In genomic region chr2:70248810-70249438, GRCh38 we compare ENCODE assay signal across 2 cellular contexts.
TF ChIP-seq lines count a peak whose summit lies in the region.

No MANE protein-coding gene starts in this region.

TF ChIP-seq in WTC11, 78 proteins besides CTCF, POLR2A, EP300 and RAD21:
- TF ChIP-seq MYBL2 (CRISPR knock-in tag; IDR thresholded peaks at IDR 0.05) (no peak; the same call in 1 of the 2 replicates), CREM (CRISPR knock-in tag; IDR thresholded peaks at IDR 0.05) (peak; percentile 67; the same call in 1 of the 2 replicates), GABPB1 (CRISPR knock-in tag; IDR thresholded peaks at IDR 0.05) (peak; percentile 45; the same call in 1 of the 2 replicates), TEAD1 (CRISPR knock-in tag; IDR thresholded peaks at IDR 0.05) (no peak), ETV6 (CRISPR knock-in tag; IDR thresholded peaks at IDR 0.05) (0 out of 2 replicates have a peak, but pooled peaks have one; percentile 5), ZMAT4 (CRISPR knock-in tag; IDR thresholded peaks at IDR 0.05) (no peak), ZNF232 (CRISPR knock-in tag; IDR thresholded peaks at IDR 0.05) (peak; percentile 38; the same call in 1 of the 2 replicates), HMGA2 (CRISPR knock-in tag; IDR thresholded peaks at IDR 0.05) (peak; percentile 27; the same call in 1 of the 2 replicates)

TF ChIP-seq in HepG2, 621 proteins besides CTCF, POLR2A, EP300 and RAD21 (continues in another document):
- TF ChIP-seq ZNF792 (CRISPR knock-in tag; IDR thresholded peaks at IDR 0.05), result no peak; the same call in 1 of the 2 replicates
- TF ChIP-seq, protein P1, sequence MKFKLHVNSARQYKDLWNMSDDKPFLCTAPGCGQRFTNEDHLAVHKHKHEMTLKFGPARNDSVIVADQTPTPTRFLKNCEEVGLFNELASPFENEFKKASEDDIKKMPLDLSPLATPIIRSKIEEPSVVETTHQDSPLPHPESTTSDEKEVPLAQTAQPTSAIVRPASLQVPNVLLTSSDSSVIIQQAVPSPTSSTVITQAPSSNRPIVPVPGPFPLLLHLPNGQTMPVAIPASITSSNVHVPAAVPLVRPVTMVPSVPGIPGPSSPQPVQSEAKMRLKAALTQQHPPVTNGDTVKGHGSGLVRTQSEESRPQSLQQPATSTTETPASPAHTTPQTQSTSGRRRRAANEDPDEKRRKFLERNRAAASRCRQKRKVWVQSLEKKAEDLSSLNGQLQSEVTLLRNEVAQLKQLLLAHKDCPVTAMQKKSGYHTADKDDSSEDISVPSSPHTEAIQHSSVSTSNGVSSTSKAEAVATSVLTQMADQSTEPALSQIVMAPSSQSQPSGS (CRISPR knock-in tag; IDR thresholded peaks at IDR 0.05), result 0 out of 2 replicates have a peak, but pooled peaks have one; percentile 44
- peak; percentile 88 for TF ChIP-seq NAIF1 (CRISPR knock-in tag; IDR thresholded peaks at IDR 0.05; ENCODE audit: borderline replicate concordance)
- TF ChIP-seq SRY (CRISPR knock-in tag; IDR thresholded peaks at IDR 0.05), result no peak
- no peak for TF ChIP-seq ZNF33B (CRISPR knock-in tag; IDR thresholded peaks at IDR 0.05)
- peak; percentile 93 for TF ChIP-seq ARID3A (IDR thresholded peaks at IDR 0.05; ENCODE audit: low read depth, low read length)
- no peak for TF ChIP-seq ZZZ3 (CRISPR knock-in tag; IDR thresholded peaks at IDR 0.05; ENCODE audit: borderline replicate concordance)
- no peak for TF ChIP-seq ZBTB26 (CRISPR knock-in tag; IDR thresholded peaks at IDR 0.05; ENCODE audit: borderline replicate concordance)
- no peak for TF ChIP-seq RARG (CRISPR knock-in tag; IDR thresholded peaks at IDR 0.05; ENCODE audit: low read depth)
- TF ChIP-seq, protein P2, sequence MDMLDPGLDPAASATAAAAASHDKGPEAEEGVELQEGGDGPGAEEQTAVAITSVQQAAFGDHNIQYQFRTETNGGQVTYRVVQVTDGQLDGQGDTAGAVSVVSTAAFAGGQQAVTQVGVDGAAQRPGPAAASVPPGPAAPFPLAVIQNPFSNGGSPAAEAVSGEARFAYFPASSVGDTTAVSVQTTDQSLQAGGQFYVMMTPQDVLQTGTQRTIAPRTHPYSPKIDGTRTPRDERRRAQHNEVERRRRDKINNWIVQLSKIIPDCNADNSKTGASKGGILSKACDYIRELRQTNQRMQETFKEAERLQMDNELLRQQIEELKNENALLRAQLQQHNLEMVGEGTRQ (IDR thresholded peaks at IDR 0.05; ENCODE audit: low read depth, low read length), result no peak
- TF ChIP-seq, protein P2 (CRISPR knock-in tag; IDR thresholded peaks at IDR 0.05; ENCODE audit: borderline replicate concordance), result no peak
- no peak; the same call in none of the 2 replicates for TF ChIP-seq SOX13 (IDR thresholded peaks at IDR 0.05)
- TF ChIP-seq SOX13 (CRISPR knock-in tag; conservative IDR thresholded peaks at IDR 0.05 in 1 of 2, IDR thresholded peaks at IDR 0.05 in 1 of 2), result peak in 1 of 2 experiments; percentile 34; a peak in 2 of 4 replicates
- peak; percentile 33; the same call in 1 of the 2 replicates for TF ChIP-seq CEBPG (CRISPR knock-in tag; IDR thresholded peaks at IDR 0.05)
- 0 out of 2 replicates have a peak, but pooled peaks have one; percentile 14 for TF ChIP-seq ZNF644 (CRISPR knock-in tag; IDR thresholded peaks at IDR 0.05; ENCODE audit: low read depth)
- no peak for TF ChIP-seq ZNF317 (CRISPR knock-in tag; IDR thresholded peaks at IDR 0.05)
- TF ChIP-seq, protein P3, sequence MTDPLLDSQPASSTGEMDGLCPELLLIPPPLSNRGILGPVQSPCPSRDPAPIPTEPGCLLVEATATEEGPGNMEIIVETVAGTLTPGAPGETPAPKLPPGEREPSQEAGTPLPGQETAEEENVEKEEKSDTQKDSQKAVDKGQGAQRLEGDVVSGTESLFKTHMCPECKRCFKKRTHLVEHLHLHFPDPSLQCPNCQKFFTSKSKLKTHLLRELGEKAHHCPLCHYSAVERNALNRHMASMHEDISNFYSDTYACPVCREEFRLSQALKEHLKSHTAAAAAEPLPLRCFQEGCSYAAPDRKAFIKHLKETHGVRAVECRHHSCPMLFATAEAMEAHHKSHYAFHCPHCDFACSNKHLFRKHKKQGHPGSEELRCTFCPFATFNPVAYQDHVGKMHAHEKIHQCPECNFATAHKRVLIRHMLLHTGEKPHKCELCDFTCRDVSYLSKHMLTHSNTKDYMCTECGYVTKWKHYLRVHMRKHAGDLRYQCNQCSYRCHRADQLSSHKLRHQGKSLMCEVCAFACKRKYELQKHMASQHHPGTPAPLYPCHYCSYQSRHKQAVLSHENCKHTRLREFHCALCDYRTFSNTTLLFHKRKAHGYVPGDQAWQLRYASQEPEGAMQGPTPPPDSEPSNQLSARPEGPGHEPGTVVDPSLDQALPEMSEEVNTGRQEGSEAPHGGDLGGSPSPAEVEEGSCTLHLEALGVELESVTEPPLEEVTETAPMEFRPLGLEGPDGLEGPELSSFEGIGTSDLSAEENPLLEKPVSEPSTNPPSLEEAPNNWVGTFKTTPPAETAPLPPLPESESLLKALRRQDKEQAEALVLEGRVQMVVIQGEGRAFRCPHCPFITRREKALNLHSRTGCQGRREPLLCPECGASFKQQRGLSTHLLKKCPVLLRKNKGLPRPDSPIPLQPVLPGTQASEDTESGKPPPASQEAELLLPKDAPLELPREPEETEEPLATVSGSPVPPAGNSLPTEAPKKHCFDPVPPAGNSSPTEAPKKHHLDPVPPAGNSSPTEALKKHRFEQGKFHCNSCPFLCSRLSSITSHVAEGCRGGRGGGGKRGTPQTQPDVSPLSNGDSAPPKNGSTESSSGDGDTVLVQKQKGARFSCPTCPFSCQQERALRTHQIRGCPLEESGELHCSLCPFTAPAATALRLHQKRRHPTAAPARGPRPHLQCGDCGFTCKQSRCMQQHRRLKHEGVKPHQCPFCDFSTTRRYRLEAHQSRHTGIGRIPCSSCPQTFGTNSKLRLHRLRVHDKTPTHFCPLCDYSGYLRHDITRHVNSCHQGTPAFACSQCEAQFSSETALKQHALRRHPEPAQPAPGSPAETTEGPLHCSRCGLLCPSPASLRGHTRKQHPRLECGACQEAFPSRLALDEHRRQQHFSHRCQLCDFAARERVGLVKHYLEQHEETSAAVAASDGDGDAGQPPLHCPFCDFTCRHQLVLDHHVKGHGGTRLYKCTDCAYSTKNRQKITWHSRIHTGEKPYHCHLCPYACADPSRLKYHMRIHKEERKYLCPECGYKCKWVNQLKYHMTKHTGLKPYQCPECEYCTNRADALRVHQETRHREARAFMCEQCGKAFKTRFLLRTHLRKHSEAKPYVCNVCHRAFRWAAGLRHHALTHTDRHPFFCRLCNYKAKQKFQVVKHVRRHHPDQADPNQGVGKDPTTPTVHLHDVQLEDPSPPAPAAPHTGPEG (CRISPR knock-in tag; IDR thresholded peaks at IDR 0.05), result no peak; the same call in 1 of the 2 replicates
- TF ChIP-seq, protein P4, sequence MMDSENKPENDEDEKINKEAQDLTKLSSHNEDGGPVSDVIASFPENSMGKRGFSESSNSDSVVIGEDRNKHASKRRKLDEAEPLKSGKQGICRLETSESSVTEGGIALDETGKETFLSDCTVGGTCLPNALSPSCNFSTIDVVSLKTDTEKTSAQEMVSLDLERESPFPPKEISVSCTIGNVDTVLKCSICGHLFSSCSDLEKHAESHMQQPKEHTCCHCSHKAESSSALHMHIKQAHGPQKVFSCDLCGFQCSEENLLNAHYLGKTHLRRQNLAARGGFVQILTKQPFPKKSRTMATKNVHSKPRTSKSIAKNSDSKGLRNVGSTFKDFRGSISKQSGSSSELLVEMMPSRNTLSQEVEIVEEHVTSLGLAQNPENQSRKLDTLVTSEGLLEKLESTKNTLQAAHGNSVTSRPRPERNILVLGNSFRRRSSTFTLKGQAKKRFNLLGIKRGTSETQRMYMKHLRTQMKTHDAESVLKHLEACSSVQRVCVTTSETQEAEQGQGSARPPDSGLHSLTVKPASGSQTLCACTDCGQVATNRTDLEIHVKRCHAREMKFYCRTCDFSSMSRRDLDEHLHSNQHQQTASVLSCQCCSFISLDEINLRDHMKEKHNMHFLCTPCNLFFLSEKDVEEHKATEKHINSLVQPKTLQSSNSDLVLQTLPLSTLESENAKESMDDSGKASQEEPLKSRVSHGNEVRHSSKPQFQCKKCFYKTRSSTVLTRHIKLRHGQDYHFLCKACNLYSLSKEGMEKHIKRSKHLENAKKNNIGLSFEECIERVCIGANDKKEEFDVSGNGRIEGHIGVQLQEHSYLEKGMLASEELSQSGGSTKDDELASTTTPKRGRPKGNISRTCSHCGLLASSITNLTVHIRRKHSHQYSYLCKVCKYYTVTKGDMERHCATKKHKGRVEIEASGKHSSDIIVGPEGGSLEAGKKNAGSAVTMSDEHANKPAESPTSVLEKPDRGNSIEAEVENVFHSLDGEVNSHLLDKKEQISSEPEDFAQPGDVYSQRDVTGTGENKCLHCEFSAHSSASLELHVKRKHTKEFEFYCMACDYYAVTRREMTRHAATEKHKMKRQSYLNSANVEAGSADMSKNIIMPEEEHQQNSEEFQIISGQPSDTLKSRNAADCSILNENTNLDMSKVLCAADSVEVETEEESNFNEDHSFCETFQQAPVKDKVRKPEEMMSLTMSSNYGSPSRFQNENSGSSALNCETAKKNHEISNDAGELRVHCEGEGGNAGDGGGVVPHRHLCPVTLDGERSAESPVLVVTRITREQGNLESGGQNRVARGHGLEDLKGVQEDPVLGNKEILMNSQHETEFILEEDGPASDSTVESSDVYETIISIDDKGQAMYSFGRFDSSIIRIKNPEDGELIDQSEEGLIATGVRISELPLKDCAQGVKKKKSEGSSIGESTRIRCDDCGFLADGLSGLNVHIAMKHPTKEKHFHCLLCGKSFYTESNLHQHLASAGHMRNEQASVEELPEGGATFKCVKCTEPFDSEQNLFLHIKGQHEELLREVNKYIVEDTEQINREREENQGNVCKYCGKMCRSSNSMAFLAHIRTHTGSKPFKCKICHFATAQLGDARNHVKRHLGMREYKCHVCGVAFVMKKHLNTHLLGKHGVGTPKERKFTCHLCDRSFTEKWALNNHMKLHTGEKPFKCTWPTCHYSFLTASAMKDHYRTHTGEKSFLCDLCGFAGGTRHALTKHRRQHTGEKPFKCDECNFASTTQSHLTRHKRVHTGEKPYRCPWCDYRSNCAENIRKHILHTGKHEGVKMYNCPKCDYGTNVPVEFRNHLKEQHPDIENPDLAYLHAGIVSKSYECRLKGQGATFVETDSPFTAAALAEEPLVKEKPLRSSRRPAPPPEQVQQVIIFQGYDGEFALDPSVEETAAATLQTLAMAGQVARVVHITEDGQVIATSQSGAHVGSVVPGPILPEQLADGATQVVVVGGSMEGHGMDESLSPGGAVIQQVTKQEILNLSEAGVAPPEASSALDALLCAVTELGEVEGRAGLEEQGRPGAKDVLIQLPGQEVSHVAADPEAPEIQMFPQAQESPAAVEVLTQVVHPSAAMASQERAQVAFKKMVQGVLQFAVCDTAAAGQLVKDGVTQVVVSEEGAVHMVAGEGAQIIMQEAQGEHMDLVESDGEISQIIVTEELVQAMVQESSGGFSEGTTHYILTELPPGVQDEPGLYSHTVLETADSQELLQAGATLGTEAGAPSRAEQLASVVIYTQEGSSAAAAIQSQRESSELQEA (CRISPR knock-in tag; IDR thresholded peaks at IDR 0.05; ENCODE audit: not compliant biosample characterization), result no peak
- no peak for TF ChIP-seq SP5 (CRISPR knock-in tag; IDR thresholded peaks at IDR 0.05; ENCODE audit: borderline replicate concordance, low read depth)
- no peak for TF ChIP-seq ZNF431 (CRISPR knock-in tag; IDR thresholded peaks at IDR 0.05; ENCODE audit: borderline replicate concordance, low read depth)
- TF ChIP-seq HNF4A (CRISPR knock-in tag; IDR thresholded peaks at IDR 0.05), result no peak
- no peak for TF ChIP-seq MATR3 (CRISPR knock-in tag; IDR thresholded peaks at IDR 0.05)
- TF ChIP-seq, protein P5, sequence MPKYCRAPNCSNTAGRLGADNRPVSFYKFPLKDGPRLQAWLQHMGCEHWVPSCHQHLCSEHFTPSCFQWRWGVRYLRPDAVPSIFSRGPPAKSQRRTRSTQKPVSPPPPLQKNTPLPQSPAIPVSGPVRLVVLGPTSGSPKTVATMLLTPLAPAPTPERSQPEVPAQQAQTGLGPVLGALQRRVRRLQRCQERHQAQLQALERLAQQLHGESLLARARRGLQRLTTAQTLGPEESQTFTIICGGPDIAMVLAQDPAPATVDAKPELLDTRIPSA (CRISPR knock-in tag; IDR thresholded peaks at IDR 0.05; ENCODE audit: borderline replicate concordance), result no peak
- no peak for TF ChIP-seq ZNF326 (CRISPR knock-in tag; IDR thresholded peaks at IDR 0.05; ENCODE audit: borderline replicate concordance)
- no peak for TF ChIP-seq MXD3 (CRISPR knock-in tag; IDR thresholded peaks at IDR 0.05)
- TF ChIP-seq GPN1 (CRISPR knock-in tag; IDR thresholded peaks at IDR 0.05; ENCODE audit: borderline replicate concordance), result no peak
- no peak for TF ChIP-seq NBN (conservative IDR thresholded peaks at IDR 0.05)
- 0 out of 2 replicates have a peak, but pooled peaks have one; percentile 62 for TF ChIP-seq ETV6 (CRISPR knock-in tag; conservative IDR thresholded peaks at IDR 0.05)
- peak; percentile 62; the same call in 1 of the 2 replicates for TF ChIP-seq FOXK2 (IDR thresholded peaks at IDR 0.05)
- peak; percentile 71 for TF ChIP-seq ZNF331 (CRISPR knock-in tag; IDR thresholded peaks at IDR 0.05)
- TF ChIP-seq KAT7 (CRISPR knock-in tag; IDR thresholded peaks at IDR 0.05; ENCODE audit: borderline replicate concordance), result no peak
- TF ChIP-seq MTF2 (CRISPR knock-in tag; IDR thresholded peaks at IDR 0.05; ENCODE audit: borderline replicate concordance), result 0 out of 2 replicates have a peak, but pooled peaks have one; percentile 14
